ENCODE assay signal across 8 cellular contexts in genomic region chr15:69160141-69160975, GRCh38. TPM values are rescaled to one million over a fixed set of nuclear protein-coding genes. Genes with fewer than 3 reads are reported as not detected.
DNase-seq lines count a peak whose midpoint lies in the region; ATAC-seq and TF ChIP-seq lines count a peak whose summit lies in the region.

GLCE (plus strand) TSS chr15:69160635; CDS start chr15:69255807, 95,172 bp downstream.

- H3K27ac Mint-ChIP-seq in T-helper 17 cell (peak within 1 kb of the TSS; percentile 95), progenitor cell of endocrine pancreas (peak within 1 kb of the TSS; percentile 96)

- peak; percentile 88 for DNase-seq in NCI-H1694 treated with DMSO at 0.1 percent for 48 hours (lab: John Stamatoyannopoulos, UW)
- DNase-seq in T-helper 17 cell: peak; percentile 90 to 94 (median 91)
- DNase-seq in anterior cingulate cortex (lab: John Stamatoyannopoulos, UW): peak; percentile 50 to 98 (median 94)
- DNase-seq in left ventricle myocardium superior: peak; percentile 98
- peak; percentile 97 for DNase-seq in progenitor cell of endocrine pancreas (ENCODE audit: low spot score, unreplicated experiment)
- DNase-seq in upper lobe of right lung: peak; percentile 98

- H3K9me3 Mint-ChIP-seq in progenitor cell of endocrine pancreas (ENCODE audit: low read depth): no peaks in the 10 kb centered on the region

- ATAC-seq in HG02885 (IDR thresholded peaks at IDR 0.05; ENCODE audit: poor library complexity, unreplicated experiment) (peak; percentile 97), T-helper 17 cell (peak; percentile 94), left ventricle myocardium superior (peak; percentile 99), upper lobe of right lung (peak; percentile 99)

- H3K36me3 ChIP-seq in upper lobe of right lung: no peaks in the 10 kb centered on the region

- H3K4me3 ChIP-seq in upper lobe of right lung: peak within 1 kb of the TSS; percentile 88

- H3K9me3 ChIP-seq in T-helper 17 cell (ENCODE audit: control insufficient read depth, low read length, poor library complexity, severe bottlenecking) (no peaks in the 10 kb centered on the region), upper lobe of right lung (no peaks in the 10 kb centered on the region)

- no peak for TF ChIP-seq CTCF in progenitor cell of endocrine pancreas (IDR thresholded peaks at IDR 0.05; ENCODE audit: unreplicated experiment)
- no peak for TF ChIP-seq CTCF in upper lobe of right lung (IDR thresholded peaks at IDR 0.05)

- no peaks in the 10 kb centered on the region for H3K27me3 ChIP-seq in upper lobe of right lung

- peaks cover 29% of the 10 kb centered on the region for H3K4me1 Mint-ChIP-seq in T-helper 17 cell
- peaks cover 25% of the 10 kb centered on the region for H3K4me1 Mint-ChIP-seq in progenitor cell of endocrine pancreas (ENCODE audit: low read depth)

- H3K27ac ChIP-seq in upper lobe of right lung: peak within 1 kb of the TSS; percentile 85

- peak; percentile 83 for TF ChIP-seq POLR2A in GM15510 (IDR thresholded peaks at IDR 0.05; ENCODE audit: borderline replicate concordance, extremely low read depth, insufficient read length)

- peak within 1 kb of the TSS; percentile 99 for H3K4me3 Mint-ChIP-seq in T-helper 17 cell
- peak within 1 kb of the TSS; percentile 97 for H3K4me3 Mint-ChIP-seq in progenitor cell of endocrine pancreas (ENCODE audit: low read depth)

- intact Hi-C loops in left ventricle myocardium superior (cut with micrococcal nuclease) (loop anchor here (10.0 kb wide), 1 partner anchor 64 kb away; no protein-coding TSS in a partner anchor), upper lobe of right lung (cut with DNase I) (no loop called here)

- H3K27me3 Mint-ChIP-seq in T-helper 17 cell (peaks cover 7% of the 10 kb centered on the region), progenitor cell of endocrine pancreas (peaks cover 4% of the 10 kb centered on the region)

- peaks cover 4% of the 10 kb centered on the region for H3K36me3 Mint-ChIP-seq in T-helper 17 cell (ENCODE audit: low read depth)
- no peaks in the 10 kb centered on the region for H3K36me3 Mint-ChIP-seq in progenitor cell of endocrine pancreas (ENCODE audit: insufficient read depth)

- peaks cover 8% of the 10 kb centered on the region for H3K4me1 ChIP-seq in upper lobe of right lung

RNA-seq across cellular contexts. Expression of gene GLCE, which starts in this region (rescaled TPM):
- 1 to 10 TPM; 5.6 to 6.1 TPM for total RNA-seq in T-helper 17 cell
- 8.4 TPM for total RNA-seq in left ventricle myocardium superior
- total RNA-seq in progenitor cell of endocrine pancreas: 17.6 and 18.0 TPM in 2 replicates
- 23.8 TPM for total RNA-seq in upper lobe of right lung

Comparison
In these comparisons a context has a peak if more than half of its experiments do, and no peak if none do; other contexts are left out.
1. Peak in every context shown above with its lines: DNase-seq, ATAC-seq, H3K4me3 ChIP-seq and H3K27ac ChIP-seq.